In genomic region chr6:170516783-170517616, GRCh38 we compare ENCODE assay signal across 8 cellular contexts. TPM values are rescaled to one million over a fixed set of nuclear protein-coding genes. Genes with fewer than 3 reads are reported as not detected.
DNase-seq lines count a peak whose midpoint lies in the region; ATAC-seq and TF ChIP-seq lines count a peak whose summit lies in the region.

No MANE protein-coding gene starts in this region.

- POLR2A ChIA-PET in WTC11 (lab: Charles Lee), result interaction anchor here (0.6 to 0.7 kb wide), 2 partner anchors 77 to 646 kb away, joined by 3 to 5 read pairs; no protein-coding TSS in a partner anchor

- ATAC-seq in GM19328 (IDR thresholded peaks at IDR 0.05; ENCODE audit: unreplicated experiment) (peak; percentile 84), HG03280 (IDR thresholded peaks at IDR 0.05; ENCODE audit: unreplicated experiment) (peak; percentile 95), WTC11 (peak; percentile 95)

- no peaks in the 10 kb centered on the region for H3K36me3 Mint-ChIP-seq in WTC11

- H3K4me1 ChIP-seq in tibial artery, result no peaks in the 10 kb centered on the region

- H3K9me3 ChIP-seq in tibial artery, result peaks cover 0 to 3% (median 0%) of the 10 kb centered on the region in 3 donors

- DNase-seq in COR-L47 (lab: John Stamatoyannopoulos, UW) (peak; percentile 65), NCI-H226 (peak; percentile 68), WTC11 (ENCODE audit: low spot score) (peak; percentile 44), midbrain (lab: John Stamatoyannopoulos, UW) (peak; percentile 19), tibial artery (peak in 1 of 2 donors; percentile 42)
- peak; percentile 10 for DNase-seq in effector CD8-positive, alpha-beta T cell (lab: John Stamatoyannopoulos, UW)

- no peak overlapping the region for H3K27ac ChIP-seq in tibial artery

- no peak overlapping the region for H3K27ac Mint-ChIP-seq in WTC11

- TF ChIP-seq CTCF in WTC11 (IDR thresholded peaks at IDR 0.05) (peak; percentile 46; the same call in 1 of the 2 replicates), tibial artery (IDR thresholded peaks at IDR 0.05) (peak; percentile 32 to 34)

- no peaks in the 10 kb centered on the region for H3K36me3 ChIP-seq in tibial artery

- no peaks in the 10 kb centered on the region for H3K27me3 Mint-ChIP-seq in WTC11 (ENCODE audit: low read depth)

- intact Hi-C loops in tibial artery (cut with DNase I; ENCODE audit: low total_unique reads), result no loop called here

- no peak overlapping the region for H3K4me3 Mint-ChIP-seq in WTC11

- H3K27me3 ChIP-seq in tibial artery, result no peaks in the 10 kb centered on the region

- H3K4me3 ChIP-seq in tibial artery, result no peak overlapping the region

- no peaks in the 10 kb centered on the region for H3K4me1 Mint-ChIP-seq in WTC11

- peaks cover 19% of the 10 kb centered on the region for H3K9me3 Mint-ChIP-seq in WTC11

- CTCF ChIA-PET in WTC11 (lab: Charles Lee), result interaction anchor here (0.6 to 2.1 kb wide), 25 partner anchors 9 to 795 kb away, joined by 3 to 12 read pairs (median 4); partner anchors contain the start of gene DLL1

TF ChIP-seq in WTC11, 78 proteins besides CTCF, POLR2A, EP300 and RAD21:
- TF ChIP-seq GABPB1 (CRISPR knock-in tag; IDR thresholded peaks at IDR 0.05) (peak; percentile 40; the same call in 1 of the 2 replicates), E2F1 (CRISPR knock-in tag; IDR thresholded peaks at IDR 0.05) (no peak)
TF ChIP-seq in WTC11: peak in this region for 1.

RNA-seq across cellular contexts. Expression of gene PSMB1, which starts 36.1 kb away (rescaled TPM):
- total RNA-seq in WTC11 (2021), result 199 to 215 TPM (median 209 TPM) in 3 replicates

RNA-seq across cellular contexts. Expression of gene TBP, which starts 37.2 kb away (rescaled TPM):
- 20.2 to 20.9 TPM (median 20.6 TPM) in 3 replicates for total RNA-seq in WTC11 (2021)
